Comparison of ENCODE assay signal across 21 cellular contexts in genomic region chr6:158085261-158086053, GRCh38.
"Had no signal": no experiment of that assay in that cellular context is flagged by ENCODE, and none has a peak within 500 bp of the region (broad histone marks: within the 10 kb centered on the region; RNA-seq: fewer than 3 reads in every experiment).

No MANE protein-coding gene starts in this region.

- H3K27ac ChIP-seq: esophagus squamous epithelium, skin epidermis had no signal

- H3K4me1 Mint-ChIP-seq: WTC11 had no signal

- H3K27me3 Mint-ChIP-seq: activated CD4-positive, alpha-beta memory T cell treated with anti-CD3 and anti-CD28 coated beads, Interleukin-2, amount 10 ng/mL, durations not matched to agents 7 days and 5 days; activated naive CD8-positive, alpha-beta T cell; brain; naive thymus-derived CD4-positive, alpha-beta T cell had no signal

- H3K4me3 Mint-ChIP-seq: activated CD4-positive, alpha-beta memory T cell treated with anti-CD3 and anti-CD28 coated beads, Interleukin-2, amount 10 ng/mL, durations not matched to agents 7 days and 5 days; activated naive CD8-positive, alpha-beta T cell; brain; WTC11 had no signal

- H3K4me3 ChIP-seq: esophagus squamous epithelium, mucosa of descending colon, skin epidermis, upper lobe of right lung had no signal

- H3K9me3 Mint-ChIP-seq: activated CD4-positive, alpha-beta memory T cell treated with anti-CD3 and anti-CD28 coated beads, Interleukin-2, amount 10 ng/mL, durations not matched to agents 7 days and 5 days; brain; naive thymus-derived CD4-positive, alpha-beta T cell; WTC11 had no signal

- DNase-seq: activated CD4-positive, alpha-beta memory T cell treated with anti-CD3 and anti-CD28 coated beads, Interleukin-2, amount 10 ng/mL, durations not matched to agents 7 days and 5 days; activated CD4-positive, alpha-beta T cell treated with anti-CD3 and anti-CD28 coated beads for 4 hours; activated gamma-delta T cell treated with Interleukin-2 at 50 U/mL for 16 hours; central memory CD4-positive, alpha-beta T cell; effector CD4-positive, alpha-beta T cell; esophagus squamous epithelium; glutamatergic neuron; hypothalamus; kidney; left lung; mucosa of descending colon; stimulated activated CD4-positive, alpha-beta T cell treated with anti-CD3 and anti-CD28 coated beads, Interleukin-15, amount 100 ng/mL, for 24 hours; stimulated activated CD4-positive, alpha-beta T cell treated with anti-CD3 and anti-CD28 coated beads, Interleukin-4, amount 100 ng/mL, for 1 hour; stimulated activated naive CD4-positive, alpha-beta T cell; upper lobe of right lung had no signal

- H3K27ac Mint-ChIP-seq: activated naive CD8-positive, alpha-beta T cell; brain; WTC11 had no signal

- H3K9me3 ChIP-seq: esophagus squamous epithelium, left lung, mucosa of descending colon, upper lobe of right lung had no signal

- FAIRE-seq: kidney, TTC549 had no signal

- H3K27me3 ChIP-seq: esophagus squamous epithelium, left lung, upper lobe of right lung had no signal

- ATAC-seq: WTC11 had no signal

- H3K4me1 ChIP-seq: upper lobe of right lung had no signal

- H3K36me3 ChIP-seq: upper lobe of right lung had no signal
